ENCODE assay signal across 2 cellular contexts in genomic region chr9:69542942-69543704, GRCh38.
TF ChIP-seq lines count a peak whose summit lies in the region.

No MANE protein-coding gene starts in this region.

TF ChIP-seq in GM23338, 12 proteins besides CTCF, POLR2A, EP300 and RAD21 (continued from another document):
- TF ChIP-seq ZNF462 (CRISPR knock-in tag; IDR thresholded peaks at IDR 0.05) (no peak), POLR2AphosphoS5 (IDR thresholded peaks at IDR 0.05; ENCODE audit: low read depth) (no peak), ETS1 (IDR thresholded peaks at IDR 0.05) (no peak), EZH2phosphoT487 (IDR thresholded peaks at IDR 0.05; ENCODE audit: unreplicated experiment) (no peak), JUNB (IDR thresholded peaks at IDR 0.05; ENCODE audit: unreplicated experiment) (no peak)
TF ChIP-seq in GM23338: peak in this region for 1.

TF ChIP-seq in H1, 55 proteins besides CTCF, POLR2A, EP300 and RAD21 (continued from another document):
- no peak for TF ChIP-seq ATF2 (IDR thresholded peaks at IDR 0.05; ENCODE audit: low read length)
- no peak for TF ChIP-seq E2F6 (IDR thresholded peaks at IDR 0.05)
- TF ChIP-seq RFX5 (IDR thresholded peaks at IDR 0.05; ENCODE audit: borderline replicate concordance, low read depth, low read length), result no peak
- no peak for TF ChIP-seq SIN3A (conservative IDR thresholded peaks at IDR 0.05 in 1 of 2, IDR thresholded peaks at IDR 0.05 in 1 of 2; ENCODE audit: low read depth in 1 of 2, low read length in 2 of 2)
- TF ChIP-seq RBBP5 (IDR thresholded peaks at IDR 0.05; ENCODE audit: borderline replicate concordance, low read depth, low read length), result no peak
- no peak for TF ChIP-seq TAF1 (IDR thresholded peaks at IDR 0.05; ENCODE audit: low read depth, low read length)
- 0 out of 2 replicates have a peak, but pooled peaks have one; percentile 21 for TF ChIP-seq TCF12 (IDR thresholded peaks at IDR 0.05; ENCODE audit: low read depth, low read length)
- no peak for TF ChIP-seq BRCA1 (IDR thresholded peaks at IDR 0.05; ENCODE audit: low read depth, low read length)
- TF ChIP-seq SP4 (IDR thresholded peaks at IDR 0.05; ENCODE audit: low read length), result no peak
- no peak for TF ChIP-seq BCL11A (IDR thresholded peaks at IDR 0.05; ENCODE audit: low read depth in 2 of 2, low read length in 2 of 2)
